25 cellular contexts compared by ENCODE assay signal in genomic region chr3:11346416-11346815, GRCh38.
DNase-seq lines count a peak whose midpoint lies in the region; ATAC-seq and TF ChIP-seq lines count a peak whose summit lies in the region.
"Had no signal": no experiment of that assay in that cellular context is flagged by ENCODE, and none has a peak within 500 bp of the region (broad histone marks: within the 10 kb centered on the region; RNA-seq: fewer than 3 reads in every experiment).

No MANE protein-coding gene starts in this region.

- WGBS in transverse colon (ENCODE audit: low coverage in 1 of 2), 2 donors: 36 to 38% methylated on average over 1 of the region's 1 CpG

- H3K4me3 ChIP-seq in transverse colon: no peak overlapping the region
- H3K4me3 ChIP-seq: SJCRH30, uterus had no signal

- H3K27me3 ChIP-seq in transverse colon: no peaks in the 10 kb centered on the region
- H3K27me3 ChIP-seq: SJCRH30, uterus had no signal

- TF ChIP-seq CTCF in RWPE1 (conservative IDR thresholded peaks at IDR 0.05; ENCODE audit: low read depth): no peak
- TF ChIP-seq CTCF in transverse colon (IDR thresholded peaks at IDR 0.05): no peak

- no peaks in the 10 kb centered on the region for H3K4me1 Mint-ChIP-seq in activated CD8-positive, alpha-beta T cell treated with anti-CD3 and anti-CD28 coated beads, Interleukin-2, amount 10 ng/mL, durations not matched to agents 7 days and 5 days (ENCODE audit: low read depth)
- H3K4me1 Mint-ChIP-seq: T-cell had no signal

- peaks cover 8% of the 10 kb centered on the region for H3K9me3 Mint-ChIP-seq in activated CD8-positive, alpha-beta T cell treated with anti-CD3 and anti-CD28 coated beads, Interleukin-2, amount 10 ng/mL, durations not matched to agents 7 days and 5 days (ENCODE audit: insufficient read depth)
- H3K9me3 Mint-ChIP-seq: CD8-positive, alpha-beta T cell; nephron; T-cell had no signal

- TF ChIP-seq POLR2A in transverse colon (IDR thresholded peaks at IDR 0.05): no peak

- intact Hi-C loops in transverse colon (cut with DNase I; ENCODE audit: low total_unique reads): no loop called here

- no peaks in the 10 kb centered on the region for H3K4me1 ChIP-seq in transverse colon
- H3K4me1 ChIP-seq: SJCRH30, uterus had no signal

- CTCF ChIA-PET in RWPE1 (lab: Yijun Ruan, JAX): no interaction called here
- CTCF ChIA-PET in activated CD8-positive, alpha-beta T cell treated with anti-CD3 and anti-CD28 coated beads, Interleukin-2, amount 10 ng/mL, durations not matched to agents 7 days and 5 days (lab: Charles Lee): no interaction called here

- no peak for TF ChIP-seq EP300 in transverse colon (IDR thresholded peaks at IDR 0.05; ENCODE audit: low read depth)

- H3K27ac Mint-ChIP-seq in activated CD8-positive, alpha-beta T cell treated with anti-CD3 and anti-CD28 coated beads, Interleukin-2, amount 10 ng/mL, durations not matched to agents 7 days and 5 days: no peak overlapping the region
- H3K27ac Mint-ChIP-seq: CD8-positive, alpha-beta T cell; dendritic cell treated with granulocyte-macrophage colony-stimulating factor and Interleukin-4, amounts not matched to agents 40 ng/mL and 50 ng/mL, for 4 days; nephron; T-cell had no signal

- peaks cover 0 to 32% (median 14%) of the 10 kb centered on the region in 4 donors for H3K36me3 ChIP-seq in transverse colon
- H3K36me3 ChIP-seq: SJCRH30, uterus had no signal

- H3K27ac ChIP-seq in RWPE1: no peak overlapping the region
- H3K27ac ChIP-seq in epithelial cell of prostate: no peak overlapping the region
- H3K27ac ChIP-seq in transverse colon: no peak overlapping the region
- H3K27ac ChIP-seq: SJCRH30, uterus had no signal

- POLR2A ChIA-PET in RWPE1 (lab: Yijun Ruan, JAX; ENCODE audit: low non-redundant PET): no interaction called here
- POLR2A ChIA-PET in activated CD8-positive, alpha-beta T cell treated with anti-CD3 and anti-CD28 coated beads, Interleukin-2, amount 10 ng/mL, durations not matched to agents 7 days and 5 days (lab: Charles Lee): no interaction called here

- no peaks in the 10 kb centered on the region for H3K9me3 ChIP-seq in transverse colon
- H3K9me3 ChIP-seq: SJCRH30, uterus had no signal

- peak; percentile 20 for DNase-seq in EL
- peak; percentile 13 for DNase-seq in RWPE1 (ENCODE audit: low spot score)
- peak; percentile 39 for DNase-seq in epithelial cell of prostate (ENCODE audit: low read depth, low spot score)
- peak; percentile 56 for DNase-seq in renal cortical epithelial cell (ENCODE audit: low read depth)
- no peak for DNase-seq in activated CD8-positive, alpha-beta T cell treated with anti-CD3 and anti-CD28 coated beads, Interleukin-2, amount 10 ng/mL, durations not matched to agents 7 days and 5 days
- DNase-seq in transverse colon: no peak
- no peak for DNase-seq in HPDE6-E6E7 (ENCODE audit: extremely low spot score)
- DNase-seq: activated CD4-positive, alpha-beta T cell treated with anti-CD3 and anti-CD28 coated beads for 1 hour; activated gamma-delta T cell; AML-193; CD8-positive, alpha-beta T cell; head of caudate nucleus; KBM-7; NCI-H1436 treated with DMSO at 0.1 percent for 48 hours; NCI-H510A; NK-92 treated with Interleukin-12 subunit alpha and Interleukin-12 subunit beta, amount 100 ng/mL, for 24 hours; retina; SJCRH30; small intestine; stimulated activated CD4-positive, alpha-beta T cell treated with anti-CD3 and anti-CD28 coated beads, Interleukin-1b, Interleukin-23, amount 100 ng/mL, for 48 hours; T-cell; uterus had no signal

- H3K27me3 Mint-ChIP-seq in activated CD8-positive, alpha-beta T cell treated with anti-CD3 and anti-CD28 coated beads, Interleukin-2, amount 10 ng/mL, durations not matched to agents 7 days and 5 days (ENCODE audit: low read depth): no peaks in the 10 kb centered on the region
- H3K27me3 Mint-ChIP-seq: dendritic cell treated with granulocyte-macrophage colony-stimulating factor and Interleukin-4, amounts not matched to agents 40 ng/mL and 50 ng/mL, for 4 days; T-cell had no signal

- no peak for ATAC-seq in activated CD8-positive, alpha-beta T cell treated with anti-CD3 and anti-CD28 coated beads, Interleukin-2, amount 10 ng/mL, durations not matched to agents 7 days and 5 days
- ATAC-seq: CD8-positive, alpha-beta T cell; left lobe of liver; T-cell had no signal

- H3K4me3 Mint-ChIP-seq in activated CD8-positive, alpha-beta T cell treated with anti-CD3 and anti-CD28 coated beads, Interleukin-2, amount 10 ng/mL, durations not matched to agents 7 days and 5 days: no peak overlapping the region
- H3K4me3 Mint-ChIP-seq: CD8-positive, alpha-beta T cell; dendritic cell treated with granulocyte-macrophage colony-stimulating factor and Interleukin-4, amounts not matched to agents 40 ng/mL and 50 ng/mL, for 4 days; nephron; T-cell had no signal

- in situ Hi-C loops in transverse colon (cut with MboI; ENCODE audit: low pct_ligation_motif_present in 1 of 4, low pct_unique_long_range_greater_than_20kb in 1 of 4, low sequenced_read_pairs in 3 of 4): loop anchor here in 3 of 4 donors (25.0 kb wide), 4 partner anchors 109 to 409 kb away; no protein-coding TSS in a partner anchor

- H3K36me3 Mint-ChIP-seq in activated CD8-positive, alpha-beta T cell treated with anti-CD3 and anti-CD28 coated beads, Interleukin-2, amount 10 ng/mL, durations not matched to agents 7 days and 5 days (ENCODE audit: low read depth): peaks cover 63% of the 10 kb centered on the region

Comparison
In these comparisons a context has a peak if more than half of its experiments do, and no peak if none do; other contexts are left out.
1. DNase-seq: peak in EL (single experiment), RWPE1 (single experiment), epithelial cell of prostate (single experiment) and renal cortical epithelial cell (single experiment); none in activated CD8-positive, alpha-beta T cell treated with anti-CD3 and anti-CD28 coated beads, Interleukin-2, amount 10 ng/mL, durations not matched to agents 7 days and 5 days (single experiment), transverse colon (single experiment) and HPDE6-E6E7 (single experiment).